In the genomic region with DNA sequence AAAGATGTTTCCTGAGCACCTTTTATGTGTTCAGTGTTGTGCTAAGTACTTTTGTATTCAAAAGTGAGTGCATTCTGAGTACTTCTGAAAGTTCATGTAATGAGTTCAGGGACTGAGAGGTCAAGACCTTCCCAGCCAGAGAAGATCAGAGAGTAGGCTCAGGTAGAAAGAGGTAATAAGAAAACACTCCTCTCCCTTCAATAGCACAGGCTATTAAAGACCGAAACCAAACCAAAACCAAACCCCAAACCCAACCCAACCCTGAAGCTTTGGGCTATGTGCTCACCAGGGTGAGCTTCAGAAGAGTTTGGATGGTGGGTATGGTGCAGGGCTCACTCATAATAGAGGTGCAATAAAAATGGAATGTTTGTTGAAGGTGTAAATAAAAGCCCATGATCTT, we compare ENCODE assay signal across 29 cellular contexts.
"Had no signal": no experiment of that assay in that cellular context is flagged by ENCODE, and none has a peak within 500 bp of the region (broad histone marks: within the 10 kb centered on the region; RNA-seq: fewer than 3 reads in every experiment).

No MANE protein-coding gene starts in this region.

- DNase-seq: activated CD4-positive, alpha-beta memory T cell treated with anti-CD3 and anti-CD28 coated beads, Interleukin-2, amount 10 ng/mL, durations not matched to agents 7 days and 5 days; activated CD4-positive, alpha-beta T cell treated with anti-CD3 and anti-CD28 coated beads for 1 hour; activated CD4-positive, alpha-beta T cell treated with anti-CD3 and anti-CD28 coated beads for 48 hours; activated CD4-positive, CD25-positive, alpha-beta regulatory T cell; activated CD8-positive, alpha-beta memory T cell treated with anti-CD3 and anti-CD28 coated beads for 24 hours; activated CD8-positive, alpha-beta memory T cell treated with anti-CD3 and anti-CD28 coated beads, Interleukin-2, amount 10 ng/mL, durations not matched to agents 7 days and 5 days; activated CD8-positive, alpha-beta memory T cell treated with anti-CD3 and anti-CD28 coated beads, Interleukin-2, amount 50 U/mL, for 48 hours; activated effector memory CD4-positive, alpha-beta T cell treated with Interleukin-2 at 50 U/mL for 16 hours; activated naive CD4-positive, alpha-beta T cell treated with anti-CD3 and anti-CD28 coated beads, Interleukin-2, amount 10 ng/mL, durations not matched to agents 7 days and 5 days; activated naive CD8-positive, alpha-beta T cell treated with anti-CD3 and anti-CD28 coated beads, Interleukin-2, amount 50 U/mL, for 24 hours; activated T-cell treated with anti-CD3 and anti-CD28 coated beads, Interleukin-2, amount 50 U/mL, for 48 hours; anterior cingulate cortex; caudate nucleus; cerebellar nuclear complex; NCI-H1105; NCI-H1417 treated with DMSO at 0.1 percent for 48 hours; NCI-H187 treated with DMSO at 0.1 percent for 48 hours; NCI-H2081 treated with DMSO at 0.1 percent for 48 hours; NCI-H226; NCI-H446 treated with DMSO at 0.1 percent for 48 hours; NCI-H524 treated with DMSO at 0.1 percent for 48 hours; PC-9; SW 1271; T-helper 1 cell; T-helper 2 cell; T-helper 9 cell; WERI-Rb-1 had no signal

- ATAC-seq: activated CD8-positive, alpha-beta memory T cell treated with anti-CD3 and anti-CD28 coated beads, Interleukin-2, amount 10 ng/mL, durations not matched to agents 7 days and 5 days; activated naive CD8-positive, alpha-beta T cell treated with anti-CD3 and anti-CD28 coated beads, Interleukin-2, amount 50 U/mL, for 24 hours; Right ventricle myocardium inferior had no signal

- H3K36me3 ChIP-seq: WERI-Rb-1 had no signal

- H3K4me3 ChIP-seq: PC-9 had no signal

- H3K27ac ChIP-seq: PC-9, RWPE1, WERI-Rb-1 had no signal
